In the genomic region with DNA sequence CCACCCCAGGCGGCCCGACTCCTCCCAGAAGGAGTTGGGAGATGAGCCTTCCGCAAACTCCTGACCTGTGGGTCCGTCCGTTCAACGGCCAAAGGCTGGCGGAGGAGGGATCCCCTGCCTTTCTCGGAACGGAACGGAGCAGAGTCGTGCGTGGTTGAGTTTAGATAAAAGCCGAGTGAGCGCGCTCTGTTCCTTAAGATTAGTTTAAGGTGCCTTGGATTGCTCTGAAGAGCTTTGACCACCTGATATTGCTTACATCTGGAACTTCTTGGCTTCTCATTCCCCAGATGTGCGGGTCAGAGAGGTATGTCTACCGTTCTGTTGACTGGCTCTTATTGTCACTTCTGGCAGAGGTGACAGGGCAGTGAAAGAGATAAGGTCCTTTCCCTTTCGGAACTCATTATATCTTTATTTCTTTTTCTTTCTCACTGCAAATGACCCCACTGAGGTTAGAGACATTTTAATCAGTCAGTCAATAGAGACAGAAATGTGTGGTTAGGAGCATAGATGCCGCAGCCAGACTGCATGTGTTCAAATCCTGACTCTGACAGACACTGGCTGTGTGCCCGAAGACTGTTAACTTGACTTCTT, we compare ENCODE assay signal across 8 cellular contexts. TPM values are rescaled to one million over a fixed set of nuclear protein-coding genes. Genes with fewer than 3 reads are reported as not detected.
DNase-seq lines count a peak whose midpoint lies in the region; ATAC-seq and TF ChIP-seq lines count a peak whose summit lies in the region.

A gene with protein sequence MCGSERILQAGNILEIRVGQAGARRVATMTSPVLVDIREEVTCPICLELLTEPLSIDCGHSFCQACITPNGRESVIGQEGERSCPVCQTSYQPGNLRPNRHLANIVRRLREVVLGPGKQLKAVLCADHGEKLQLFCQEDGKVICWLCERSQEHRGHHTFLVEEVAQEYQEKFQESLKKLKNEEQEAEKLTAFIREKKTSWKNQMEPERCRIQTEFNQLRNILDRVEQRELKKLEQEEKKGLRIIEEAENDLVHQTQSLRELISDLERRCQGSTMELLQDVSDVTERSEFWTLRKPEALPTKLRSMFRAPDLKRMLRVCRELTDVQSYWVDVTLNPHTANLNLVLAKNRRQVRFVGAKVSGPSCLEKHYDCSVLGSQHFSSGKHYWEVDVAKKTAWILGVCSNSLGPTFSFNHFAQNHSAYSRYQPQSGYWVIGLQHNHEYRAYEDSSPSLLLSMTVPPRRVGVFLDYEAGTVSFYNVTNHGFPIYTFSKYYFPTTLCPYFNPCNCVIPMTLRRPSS (plus strand): TSS at position 27 of the 591 bp plus-strand sequence. CDS start 261 bp downstream, at position 288.

- H3K27me3 Mint-ChIP-seq in activated naive CD4-positive, alpha-beta T cell treated with anti-CD3 and anti-CD28 coated beads, Interleukin-2, amount 10 ng/mL, durations not matched to agents 7 days and 5 days = peaks cover 12% of the 10 kb centered on the region
- H3K27me3 Mint-ChIP-seq in activated T-helper 2 cell treated with anti-CD3 and anti-CD28 coated beads, Interferon-gamma antibody, Interleukin-2, Interleukin-4, amounts not matched to agents 10 μg/mL and 5 μg/mL and 100 μg/mL, durations not matched to agents 14 hours and 24 hours and 36 hours (ENCODE audit: low read depth) = peaks cover 2% of the 10 kb centered on the region

- peak within 1 kb of the TSS; percentile 38 to 44 for H3K4me3 ChIP-seq in prostate gland

- no peaks in the 10 kb centered on the region for H3K27me3 ChIP-seq in prostate gland (replicated peaks; ENCODE audit: insufficient read depth)

- no peaks in the 10 kb centered on the region for H3K9me3 Mint-ChIP-seq in activated naive CD4-positive, alpha-beta T cell treated with anti-CD3 and anti-CD28 coated beads, Interleukin-2, amount 10 ng/mL, durations not matched to agents 7 days and 5 days
- H3K9me3 Mint-ChIP-seq in activated T-helper 2 cell treated with anti-CD3 and anti-CD28 coated beads, Interferon-gamma antibody, Interleukin-2, Interleukin-4, amounts not matched to agents 10 μg/mL and 5 μg/mL and 100 μg/mL, durations not matched to agents 14 hours and 24 hours and 36 hours = no peaks in the 10 kb centered on the region

- H3K36me3 ChIP-seq in prostate gland = no peaks in the 10 kb centered on the region

- WGBS in prostate gland = 6% methylated on average over 20 of the region's 20 CpGs

- no peaks in the 10 kb centered on the region for H3K4me1 ChIP-seq in prostate gland (replicated peaks)

- peak within 1 kb of the TSS; percentile 56 to 78 for H3K27ac ChIP-seq in prostate gland

- peak within 1 kb of the TSS; percentile 74 for H3K4me3 Mint-ChIP-seq in activated naive CD4-positive, alpha-beta T cell treated with anti-CD3 and anti-CD28 coated beads, Interleukin-2, amount 10 ng/mL, durations not matched to agents 7 days and 5 days
- peak within 1 kb of the TSS; percentile 67 for H3K4me3 Mint-ChIP-seq in activated T-helper 2 cell treated with anti-CD3 and anti-CD28 coated beads, Interferon-gamma antibody, Interleukin-2, Interleukin-4, amounts not matched to agents 10 μg/mL and 5 μg/mL and 100 μg/mL, durations not matched to agents 14 hours and 24 hours and 36 hours (ENCODE audit: low read depth)

- TF ChIP-seq CTCF in prostate gland (IDR thresholded peaks at IDR 0.05) = no peak

- H3K27ac Mint-ChIP-seq in activated naive CD4-positive, alpha-beta T cell treated with anti-CD3 and anti-CD28 coated beads, Interleukin-2, amount 10 ng/mL, durations not matched to agents 7 days and 5 days = no peak within 1 kb of the TSS
- no peak within 1 kb of the TSS for H3K27ac Mint-ChIP-seq in activated T-helper 2 cell treated with anti-CD3 and anti-CD28 coated beads, Interferon-gamma antibody, Interleukin-2, Interleukin-4, amounts not matched to agents 10 μg/mL and 5 μg/mL and 100 μg/mL, durations not matched to agents 14 hours and 24 hours and 36 hours

- CTCF ChIA-PET in activated naive CD4-positive, alpha-beta T cell treated with anti-CD3 and anti-CD28 coated beads, Interleukin-2, amount 10 ng/mL, durations not matched to agents 7 days and 5 days (lab: Charles Lee) = interaction anchor here (1.0 to 2.1 kb wide), 2 partner anchors 93 to 212 kb away, joined by 4 to 5 read pairs; partner anchors contain the start of genes OR52N2 and TRIM22

- H3K9me3 ChIP-seq in prostate gland = no peaks in the 10 kb centered on the region

- TF ChIP-seq POLR2A in prostate gland (IDR thresholded peaks at IDR 0.05) = no peak

- ATAC-seq in HG03175 (IDR thresholded peaks at IDR 0.05; ENCODE audit: unreplicated experiment) = peak; percentile 44
- peak; percentile 78 for ATAC-seq in left ventricle myocardium superior

- H3K36me3 Mint-ChIP-seq in activated naive CD4-positive, alpha-beta T cell treated with anti-CD3 and anti-CD28 coated beads, Interleukin-2, amount 10 ng/mL, durations not matched to agents 7 days and 5 days = no peaks in the 10 kb centered on the region
- no peaks in the 10 kb centered on the region for H3K36me3 Mint-ChIP-seq in activated T-helper 2 cell treated with anti-CD3 and anti-CD28 coated beads, Interferon-gamma antibody, Interleukin-2, Interleukin-4, amounts not matched to agents 10 μg/mL and 5 μg/mL and 100 μg/mL, durations not matched to agents 14 hours and 24 hours and 36 hours (ENCODE audit: low read depth)

- DNase-seq in activated naive CD4-positive, alpha-beta T cell treated with anti-CD3 and anti-CD28 coated beads, Interleukin-2, amount 10 ng/mL, durations not matched to agents 7 days and 5 days = peak; percentile 31
- no peak for DNase-seq in activated naive CD4-positive, alpha-beta T cell treated with anti-CD3 and anti-CD28 coated beads, Interleukin-2, amount 50 U/mL, for 16 hours
- DNase-seq in activated T-helper 2 cell treated with anti-CD3 and anti-CD28 coated beads, Interferon-gamma antibody, Interleukin-2, Interleukin-4, amounts not matched to agents 10 μg/mL and 5 μg/mL and 100 μg/mL, durations not matched to agents 14 hours and 24 hours and 36 hours (ENCODE audit: low spot score) = no peak
- DNase-seq in left ventricle myocardium superior (peak; percentile 57), prostate gland (ENCODE audit: low spot score) (peak; percentile 26), activated gamma-delta T cell treated with Interleukin-2 at 50 U/mL for 16 hours (no peak), DMS 273 (lab: John Stamatoyannopoulos, UW; ENCODE audit: unreplicated experiment) (no peak)

- intact Hi-C loops in activated T-helper 2 cell treated with anti-CD3 and anti-CD28 coated beads, Interferon-gamma antibody, Interleukin-2, Interleukin-4, amounts not matched to agents 10 μg/mL and 5 μg/mL and 100 μg/mL, durations not matched to agents 14 hours and 24 hours and 36 hours (cut with micrococcal nuclease) = loop anchor here (5.0 kb wide), 1 partner anchor 36 kb away; no protein-coding TSS in a partner anchor
- intact Hi-C loops in left ventricle myocardium superior (cut with micrococcal nuclease) = no loop called here
- intact Hi-C loops in prostate gland (cut with DNase I) = loop anchor here (5.0 kb wide), 1 partner anchor 91 kb away; the partner anchor contains the start of genes TRIM22 and TRIM5

- H3K4me1 Mint-ChIP-seq in activated naive CD4-positive, alpha-beta T cell treated with anti-CD3 and anti-CD28 coated beads, Interleukin-2, amount 10 ng/mL, durations not matched to agents 7 days and 5 days = peaks cover 15% of the 10 kb centered on the region
- H3K4me1 Mint-ChIP-seq in activated T-helper 2 cell treated with anti-CD3 and anti-CD28 coated beads, Interferon-gamma antibody, Interleukin-2, Interleukin-4, amounts not matched to agents 10 μg/mL and 5 μg/mL and 100 μg/mL, durations not matched to agents 14 hours and 24 hours and 36 hours (ENCODE audit: low read depth) = peaks cover 10% of the 10 kb centered on the region

RNA-seq across cellular contexts. Expression of the gene that starts here (rescaled TPM):
- 0.87 and 1.8 TPM in 2 replicates for total RNA-seq in activated T-helper 2 cell treated with anti-CD3 and anti-CD28 coated beads, Interferon-gamma antibody, Interleukin-2, Interleukin-4, amounts not matched to agents 10 μg/mL and 5 μg/mL and 100 μg/mL, durations not matched to agents 14 hours and 24 hours and 36 hours
- total RNA-seq in left ventricle myocardium superior = 1.5 TPM
- total RNA-seq in prostate gland = 1 to 10 TPM; 4.8 to 6.3 TPM

Comparison
In these comparisons a context has a peak if more than half of its experiments do, and no peak if none do; other contexts are left out.
1. DNase-seq: peak in activated naive CD4-positive, alpha-beta T cell treated with anti-CD3 and anti-CD28 coated beads, Interleukin-2, amount 10 ng/mL, durations not matched to agents 7 days and 5 days (single experiment), left ventricle myocardium superior (single experiment) and prostate gland (single experiment); none in activated naive CD4-positive, alpha-beta T cell treated with anti-CD3 and anti-CD28 coated beads, Interleukin-2, amount 50 U/mL, for 16 hours (single experiment), activated T-helper 2 cell treated with anti-CD3 and anti-CD28 coated beads, Interferon-gamma antibody, Interleukin-2, Interleukin-4, amounts not matched to agents 10 μg/mL and 5 μg/mL and 100 μg/mL, durations not matched to agents 14 hours and 24 hours and 36 hours (single experiment), activated gamma-delta T cell treated with Interleukin-2 at 50 U/mL for 16 hours (single experiment) and DMS 273 (single experiment).